17 cellular contexts compared by ENCODE assay signal in the genomic region with DNA sequence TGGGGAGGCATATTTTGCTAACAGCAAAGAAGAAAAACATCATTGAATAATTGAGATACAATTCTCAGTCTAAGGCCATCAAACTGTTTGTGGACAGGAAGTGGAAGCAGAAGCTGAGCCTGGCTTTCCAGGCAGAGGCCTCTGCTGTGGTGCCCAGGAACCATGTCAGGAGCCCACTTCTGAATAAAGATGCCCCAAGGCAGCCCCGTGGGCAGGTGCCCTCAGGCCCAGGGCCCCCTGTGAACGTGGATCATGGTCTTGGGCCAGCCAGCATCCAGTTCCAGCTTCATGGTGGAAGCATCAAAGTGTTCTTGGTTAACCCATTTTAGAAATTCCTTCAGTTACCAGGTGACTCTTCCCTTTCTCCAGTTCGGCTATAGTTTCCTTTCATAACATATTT.
A peak's percentile ranks its signal among the peaks of the same experiment; 100 is the strongest.
DNase-seq lines count a peak whose midpoint lies in the region; ATAC-seq and TF ChIP-seq lines count a peak whose summit lies in the region.
"Had no signal": no experiment of that assay in that cellular context is flagged by ENCODE, and none has a peak within 500 bp of the region (broad histone marks: within the 10 kb centered on the region; RNA-seq: fewer than 3 reads in every experiment).

No MANE protein-coding gene starts in this region.

- H3K27ac ChIP-seq in heart right ventricle, result no peak overlapping the region
- H3K27ac ChIP-seq in gastrocnemius medialis, result no peak overlapping the region
- H3K27ac ChIP-seq: GM23248 had no signal

- H3K9me3 ChIP-seq in heart right ventricle (peaks cover 0 to 13% (median 0%) of the 10 kb centered on the region in 11 donors), gastrocnemius medialis (no peaks in the 10 kb centered on the region)

- H3K27me3 ChIP-seq in heart right ventricle (peaks cover 0 to 6% (median 0%) of the 10 kb centered on the region in 7 donors), gastrocnemius medialis (no peaks in the 10 kb centered on the region)

- POLR2A ChIA-PET in HEK293T (lab: Yijun Ruan, JAX), result no interaction called here

- WGBS in heart right ventricle, 2 donors, result 57 to 78% methylated on average over 3 of the region's 3 CpGs

- peak; percentile 21 for DNase-seq in left ventricle myocardium superior
- DNase-seq in heart right ventricle, result no peak
- peak; percentile 2 for DNase-seq in GM20000 (ENCODE audit: low spot score)
- peak; percentile 2 for DNase-seq in iPS-NIHi7 (ENCODE audit: extremely low spot score)
- no peak for DNase-seq in gastrocnemius medialis
- DNase-seq in HEK293T (ENCODE audit: extremely low spot score), result no peak
- DNase-seq: C1 segment of cervical spinal cord; Calu3; CD4-positive, alpha-beta memory T cell; COR-L47; DMS53; DMS79 treated with DMSO at 0.1 percent for 48 hours; GF-D8; GM23248; H7; HCEC 1CT had no signal

- no peak overlapping the region for H3K4me3 ChIP-seq in heart right ventricle
- H3K4me3 ChIP-seq in gastrocnemius medialis, result no peak overlapping the region
- H3K4me3 ChIP-seq: GM23248 had no signal

- H3K36me3 ChIP-seq in heart right ventricle (no peaks in the 10 kb centered on the region), gastrocnemius medialis (no peaks in the 10 kb centered on the region)

- CTCF ChIA-PET in HEK293T (lab: Yijun Ruan, JAX), result no interaction called here

- ATAC-seq in left ventricle myocardium superior (no peak), heart right ventricle (no peak), gastrocnemius medialis (no peak), GM18511 (IDR thresholded peaks at IDR 0.05; ENCODE audit: unreplicated experiment) (no peak)

- in situ Hi-C loops in gastrocnemius medialis (cut with MboI; ENCODE audit: low sequenced_read_pairs in 4 of 4), result no loop called here

- H3K4me1 ChIP-seq in heart right ventricle, result no peaks in the 10 kb centered on the region
- H3K4me1 ChIP-seq in gastrocnemius medialis, result no peaks in the 10 kb centered on the region

- intact Hi-C loops in left ventricle myocardium superior (cut with micrococcal nuclease), result no loop called here
- intact Hi-C loops in heart right ventricle (cut with DNase I), result no loop called here
- intact Hi-C loops in gastrocnemius medialis (cut with DNase I; ENCODE audit: low total_unique reads), result no loop called here

- TF ChIP-seq CTCF in heart right ventricle (IDR thresholded peaks at IDR 0.05), result no peak
- TF ChIP-seq CTCF in GM20000 (IDR thresholded peaks at IDR 0.05; ENCODE audit: extremely low read depth, missing control alignments), result no peak
- no peak for TF ChIP-seq CTCF in gastrocnemius medialis (IDR thresholded peaks at IDR 0.05 in 4 of 5, conservative IDR thresholded peaks at IDR 0.05 in 1 of 5)

- no peak for TF ChIP-seq POLR2A in gastrocnemius medialis (IDR thresholded peaks at IDR 0.05)

TF ChIP-seq in HEK293T, 16 proteins besides CTCF, POLR2A, EP300 and RAD21:
- TF ChIP-seq ELF4 (IDR thresholded peaks at IDR 0.05) (no peak), PKNOX1 (IDR thresholded peaks at IDR 0.05) (no peak), FOXK2 (IDR thresholded peaks at IDR 0.05) (no peak), SP1 (IDR thresholded peaks at IDR 0.05) (no peak)

Comparison
In these comparisons a context has a peak if more than half of its experiments do, and no peak if none do; other contexts are left out.
1. DNase-seq: peak in left ventricle myocardium superior (single experiment), GM20000 (single experiment) and iPS-NIHi7 (single experiment); none in heart right ventricle (0 of 2), gastrocnemius medialis (0 of 2) and HEK293T (single experiment).